ENCODE assay signal across 10 cellular contexts in the genomic region with DNA sequence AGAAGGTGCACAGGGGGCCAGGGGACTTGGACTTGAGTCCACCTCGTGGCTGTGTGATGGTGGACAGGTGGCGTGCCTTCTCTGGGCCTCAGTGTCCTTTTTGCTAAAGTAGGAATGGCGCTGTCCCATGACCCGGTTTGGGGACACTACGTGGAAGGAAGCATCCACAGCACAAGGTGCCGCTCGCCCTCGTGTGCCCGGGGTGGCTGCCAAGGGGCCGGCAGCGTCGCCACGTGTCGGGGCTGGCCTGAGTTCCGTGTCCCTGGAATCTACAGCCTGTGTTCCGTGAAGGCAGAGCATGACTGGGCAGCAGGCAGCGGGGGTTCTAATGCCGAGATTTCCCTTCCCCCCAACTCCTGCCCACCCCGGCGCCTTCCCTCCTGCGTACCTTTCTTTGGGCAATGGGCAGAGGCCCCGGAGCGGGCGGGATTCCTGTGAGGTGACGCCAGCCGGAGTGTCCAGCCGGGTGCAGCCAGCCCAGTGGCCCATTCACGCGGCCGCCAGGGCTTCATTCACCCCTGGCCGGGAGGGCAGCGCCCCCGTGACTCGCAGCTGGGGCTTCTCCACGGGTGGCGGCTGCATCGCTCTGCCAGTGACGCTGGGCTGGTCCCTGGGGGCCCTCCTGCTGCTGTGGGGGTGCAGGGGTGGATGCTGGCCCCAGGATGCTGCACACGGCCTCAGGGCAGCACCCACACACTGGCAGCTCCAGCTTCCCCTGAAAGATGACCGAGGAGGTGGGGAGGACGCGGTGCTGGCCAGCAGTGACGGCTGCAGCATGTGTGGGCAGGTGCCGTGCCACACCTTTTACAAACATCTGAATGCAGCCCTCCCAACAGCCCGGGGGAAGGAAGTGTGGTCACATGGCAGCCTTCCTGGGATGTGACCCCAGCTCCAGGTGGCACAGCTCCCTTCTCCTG. TPM values are rescaled to one million over a fixed set of nuclear protein-coding genes. Genes with fewer than 3 reads are reported as not detected.
DNase-seq lines count a peak whose midpoint lies in the region; TF ChIP-seq lines count a peak whose summit lies in the region.
"Had no signal": no experiment of that assay in that cellular context is flagged by ENCODE, and none has a peak within 500 bp of the region (broad histone marks: within the 10 kb centered on the region; RNA-seq: fewer than 3 reads in every experiment).

No MANE protein-coding gene starts in this region.

- peak in 1 of 2 donors; percentile 1 for TF ChIP-seq CTCF in mammary epithelial cell (conservative IDR thresholded peaks at IDR 0.05 in 1 of 2, IDR thresholded peaks at IDR 0.05 in 1 of 2; ENCODE audit: extremely low read depth in 1 of 2, insufficient read depth in 1 of 2, low read depth in 1 of 2, low read length in 2 of 2)

- CTCF ChIA-PET in mammary epithelial cell (lab: Charles Lee; ENCODE audit: low non-redundant PET) = interaction anchor here (0.5 to 0.6 kb wide), 2 partner anchors 131 to 397 kb away, joined by 3 read pairs; no protein-coding TSS in a partner anchor

- no peaks in the 10 kb centered on the region for H3K27me3 ChIP-seq in mammary epithelial cell (ENCODE audit: insufficient read depth, low read length)

- in situ Hi-C loops in mammary epithelial cell (cut with MboI; ENCODE audit: low sequenced_read_pairs in 2 of 2) = no loop called here

- H3K4me3 ChIP-seq in mammary epithelial cell (replicated peaks in 1 of 3; ENCODE audit: insufficient read depth in 1 of 3, low read depth in 2 of 3, low read length in 3 of 3) = peak overlapping the region; percentile 60 to 66 (median 64)

- peak overlapping the region; percentile 71 for H2AFZ ChIP-seq in mammary epithelial cell (ENCODE audit: low read depth, low read length)

- no peaks in the 10 kb centered on the region for H3K36me3 ChIP-seq in mammary epithelial cell (ENCODE audit: insufficient read depth, low read length)
- H3K36me3 ChIP-seq: WERI-Rb-1 had no signal

- peaks cover 41% of the 10 kb centered on the region for H3K4me1 ChIP-seq in mammary epithelial cell (ENCODE audit: insufficient read depth, low read length)

- H3K9me3 ChIP-seq in mammary epithelial cell (replicated peaks; ENCODE audit: insufficient read depth, low read length) = no peaks in the 10 kb centered on the region

- 3% methylated on average over 28 of the region's 45 CpGs for WGBS in mammary epithelial cell (ENCODE audit: low coverage, missing lambda C conversion rate)

- H3K27ac ChIP-seq in mammary epithelial cell (ENCODE audit: insufficient read depth, low read depth, low read length) = peak overlapping the region; percentile 78
- H3K27ac ChIP-seq: WERI-Rb-1 had no signal

- H3K79me2 ChIP-seq in mammary epithelial cell (ENCODE audit: insufficient read depth, low read length) = peaks cover 41% of the 10 kb centered on the region

- H3K4me2 ChIP-seq in mammary epithelial cell (ENCODE audit: insufficient read depth, low read depth, low read length) = peak overlapping the region; percentile 98

- TSS peak; percentile 56 for BruUV-seq in mammary epithelial cell (replicated peaks; lab: Mats Ljungman, UMichigan)

- dilution Hi-C loops in mammary epithelial cell (cut with HindIII; ENCODE audit: low sequenced_read_pairs) = no loop called here

- intact Hi-C loops in mammary epithelial cell (cut with micrococcal nuclease) = loop anchor here (2.0 to 5.0 kb wide), 2 partner anchors 48 to 398 kb away; no protein-coding TSS in a partner anchor

- DNase-seq in CD1c-positive myeloid dendritic cell (ENCODE audit: extremely low spot score) (peak; percentile 61), NCI-H146 (lab: John Stamatoyannopoulos, UW) (peak; percentile 92), mammary epithelial cell (peak; percentile 87), mucosa of gallbladder (ENCODE audit: low spot score) (peak; percentile 45), SHP77 (lab: John Stamatoyannopoulos, UW) (no peak), GF-D8 (lab: John Stamatoyannopoulos, UW) (no peak), iPS-NIHi11 (ENCODE audit: low spot score) (no peak), AML-193 (lab: John Stamatoyannopoulos, UW) (no peak)
- DNase-seq: DMS 273 treated with DMSO at 0.1 percent for 48 hours had no signal

- peak overlapping the region; percentile 47 for H3K9ac ChIP-seq in mammary epithelial cell (ENCODE audit: insufficient read depth, low read length)

- H4K20me1 ChIP-seq in mammary epithelial cell (ENCODE audit: insufficient read depth, low read length) = no peaks in the 10 kb centered on the region

RNA-seq across cellular contexts. Expression of gene DOK7, which starts 21.2 kb away (rescaled TPM):
- 10 to 100 TPM; 10.6 to 19.3 TPM for total RNA-seq in mammary epithelial cell
- 2.8 TPM for polyA plus RNA-seq in mammary epithelial cell
- 5.2 TPM for polyA minus RNA-seq in mammary epithelial cell
- 7.4 TPM for total RNA-seq in mucosa of gallbladder

RNA-seq across cellular contexts. Expression of gene HGFAC, which starts 42.5 kb away (rescaled TPM):
- not detected for total RNA-seq in mammary epithelial cell
- not detected for polyA plus RNA-seq in mammary epithelial cell
- not detected for polyA minus RNA-seq in mammary epithelial cell
- 1.9 TPM for total RNA-seq in mucosa of gallbladder

RNA-seq across cellular contexts. Expression of gene LRPAP1, which starts 47.9 kb away (rescaled TPM):
- total RNA-seq in mammary epithelial cell (100 to 1,000 TPM; 121 to 140 TPM), mucosa of gallbladder (227 TPM)
- 139 TPM for polyA plus RNA-seq in mammary epithelial cell
- 10.5 TPM for polyA minus RNA-seq in mammary epithelial cell

Comparison
In these comparisons a context has a peak if more than half of its experiments do, and no peak if none do; other contexts are left out.
1. DNase-seq: peak in CD1c-positive myeloid dendritic cell (single experiment), NCI-H146 (single experiment), mammary epithelial cell (single experiment) and mucosa of gallbladder (single experiment); none in SHP77 (0 of 2), GF-D8 (single experiment), iPS-NIHi11 (single experiment) and AML-193 (0 of 2).